In genomic region chr17:34961093-34961911, GRCh38 we compare ENCODE assay signal across 8 cellular contexts. TPM values are rescaled to one million over a fixed set of nuclear protein-coding genes. Genes with fewer than 3 reads are reported as not detected.
DNase-seq lines count a peak whose midpoint lies in the region; ATAC-seq and TF ChIP-seq lines count a peak whose summit lies in the region.

A gene with protein sequence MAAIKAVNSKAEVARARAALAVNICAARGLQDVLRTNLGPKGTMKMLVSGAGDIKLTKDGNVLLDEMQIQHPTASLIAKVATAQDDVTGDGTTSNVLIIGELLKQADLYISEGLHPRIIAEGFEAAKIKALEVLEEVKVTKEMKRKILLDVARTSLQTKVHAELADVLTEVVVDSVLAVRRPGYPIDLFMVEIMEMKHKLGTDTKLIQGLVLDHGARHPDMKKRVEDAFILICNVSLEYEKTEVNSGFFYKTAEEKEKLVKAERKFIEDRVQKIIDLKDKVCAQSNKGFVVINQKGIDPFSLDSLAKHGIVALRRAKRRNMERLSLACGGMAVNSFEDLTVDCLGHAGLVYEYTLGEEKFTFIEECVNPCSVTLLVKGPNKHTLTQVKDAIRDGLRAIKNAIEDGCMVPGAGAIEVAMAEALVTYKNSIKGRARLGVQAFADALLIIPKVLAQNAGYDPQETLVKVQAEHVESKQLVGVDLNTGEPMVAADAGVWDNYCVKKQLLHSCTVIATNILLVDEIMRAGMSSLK (minus strand): TSS chr17:34961460. CDS start chr17:34961393, 67 bp downstream.
ZNF830 (plus strand) TSS chr17:34961540; CDS start chr17:34961567, 27 bp downstream.

- peak within 1 kb of the TSS; percentile 58 for H3K27ac ChIP-seq in PC-3 (ENCODE audit: low read length)

- peaks cover 27% of the 10 kb centered on the region for H3K79me2 ChIP-seq in PC-3 (ENCODE audit: low read length)

- peak within 1 kb of the TSS; percentile 95 for H2AFZ ChIP-seq in PC-3 (ENCODE audit: low read length)

- peak within 1 kb of the TSS; percentile 83 for H3K4me3 ChIP-seq in Jurkat, Clone E6-1 (ENCODE audit: low read length)
- H3K4me3 ChIP-seq in PC-3 (ENCODE audit: low read length) (peak within 1 kb of the TSS; percentile 79), mucosa of stomach (ENCODE audit: low read length) (peak within 1 kb of the TSS; percentile 95)

- ATAC-seq in GM21619 (IDR thresholded peaks at IDR 0.05; ENCODE audit: unreplicated experiment): peak; percentile 93
- peak; percentile 70 for ATAC-seq in PC-3
- peak; percentile 93 to 95 for ATAC-seq in activated T-cell treated with anti-CD3 and anti-CD28 coated beads, Interleukin-2, amount 50 U/mL, for 4 hours
- ATAC-seq in esophagus mucosa: peak; percentile 97

- peaks cover 5% of the 10 kb centered on the region; the same call in 1 of the 2 replicates for H3K36me3 ChIP-seq in PC-3 (ENCODE audit: low read depth, low read length)
- H3K36me3 ChIP-seq in mucosa of stomach (ENCODE audit: control insufficient read depth, insufficient read depth, low read length): no peaks in the 10 kb centered on the region

- peaks cover 27% of the 10 kb centered on the region for H3K4me1 Mint-ChIP-seq in activated T-cell treated with anti-CD3 and anti-CD28 coated beads, Interleukin-2, amount 50 U/mL, for 4 hours (ENCODE audit: low read depth)

- DNase-seq in DMS153 treated with DMSO at 0.1 percent for 48 hours (lab: John Stamatoyannopoulos, UW; ENCODE audit: unreplicated experiment) (peak; percentile 74), PC-3 (peak; percentile 85)
- DNase-seq in Jurkat, Clone E6-1 (ENCODE audit: low read depth, low spot score): peak; percentile 95
- peak; percentile 83 for DNase-seq in activated T-cell treated with anti-CD3 and anti-CD28 coated beads, Interleukin-2, amount 50 U/mL, for 4 hours
- peak; percentile 92 for DNase-seq in stimulated activated CD8-positive, alpha-beta memory T cell treated with anti-CD3 and anti-CD28 coated beads, Interleukin-4, amount 100 ng/mL, for 48 hours

- no peak for TF ChIP-seq CTCF in PC-3 (conservative IDR thresholded peaks at IDR 0.05; ENCODE audit: low read depth, low read length)

- H3K9me2 ChIP-seq in PC-3 (replicated peaks; ENCODE audit: low read length): 0 out of 2 replicates have a peak, but pooled peaks cover 3% of the 10 kb centered on the region

- H3K27me3 ChIP-seq in PC-3 (ENCODE audit: low read length): no peaks in the 10 kb centered on the region
- H3K27me3 ChIP-seq in mucosa of stomach (ENCODE audit: control insufficient read depth, insufficient read depth, low read length): no peaks in the 10 kb centered on the region

- peaks cover 25% of the 10 kb centered on the region for H3K36me3 Mint-ChIP-seq in activated T-cell treated with anti-CD3 and anti-CD28 coated beads, Interleukin-2, amount 50 U/mL, for 4 hours (ENCODE audit: insufficient read depth)

- H3K4me2 ChIP-seq in PC-3 (ENCODE audit: low read length): peak within 1 kb of the TSS; percentile 95

- no peaks in the 10 kb centered on the region for H3F3A ChIP-seq in PC-3 (ENCODE audit: low read length, unreplicated experiment)

- POLR2A ChIA-PET in PC-3 (lab: Charles Lee; ENCODE audit: unreplicated experiment): no interaction called here

- BruUV-seq in PC-3 (replicated peaks; lab: Mats Ljungman, UMichigan): TSS peak; percentile 75

- H3K9ac ChIP-seq in PC-3 (ENCODE audit: low read length) (peak within 1 kb of the TSS; percentile 85), mucosa of stomach (ENCODE audit: low read length) (peak within 1 kb of the TSS; percentile 95)

- H4K20me1 ChIP-seq in PC-3 (ENCODE audit: low read length): no peaks in the 10 kb centered on the region

- peaks cover 8% of the 10 kb centered on the region for H3K9me3 Mint-ChIP-seq in activated T-cell treated with anti-CD3 and anti-CD28 coated beads, Interleukin-2, amount 50 U/mL, for 4 hours

- H3K4me3 Mint-ChIP-seq in activated T-cell treated with anti-CD3 and anti-CD28 coated beads, Interleukin-2, amount 50 U/mL, for 4 hours: peak within 1 kb of the TSS; percentile 100

- H3K4me1 ChIP-seq in PC-3 (ENCODE audit: insufficient read depth, low read length) (peaks cover 15% of the 10 kb centered on the region), mucosa of stomach (ENCODE audit: control insufficient read depth, insufficient read depth, low read length) (peaks cover 6% of the 10 kb centered on the region)

- no peaks in the 10 kb centered on the region for H3K9me3 ChIP-seq in PC-3 (ENCODE audit: low read length)
- no peaks in the 10 kb centered on the region for H3K9me3 ChIP-seq in mucosa of stomach (ENCODE audit: control insufficient read depth, low read length)

- CTCF ChIA-PET in PC-3 (lab: Charles Lee): no interaction called here

- H3K27me3 Mint-ChIP-seq in activated T-cell treated with anti-CD3 and anti-CD28 coated beads, Interleukin-2, amount 50 U/mL, for 4 hours (ENCODE audit: low read depth): peaks cover 4% of the 10 kb centered on the region

- intact Hi-C loops in PC-3 (cut with micrococcal nuclease): no loop called here

RNA-seq across cellular contexts. Expression of the first gene that starts in this region (rescaled TPM):
- not detected for polyA plus RNA-seq in Jurkat, Clone E6-1 (2012; ENCODE audit: insufficient read depth, insufficient read length)
- total RNA-seq in PC-3 (2014; rRNA removed): 0.33 TPM in 1 of 2 replicates, not detected in the other
- total RNA-seq in activated T-cell treated with anti-CD3 and anti-CD28 coated beads, Interleukin-2, amount 50 U/mL, for 4 hours: 1 to 10 TPM in 1 of 3 donors, under 1 TPM in 2; 0.51 to 1.0 (median 0.95) TPM
- 0.96 TPM for total RNA-seq in esophagus mucosa

RNA-seq across cellular contexts. Expression of gene ZNF830, which starts in this region (rescaled TPM):
- 28.2 TPM for polyA plus RNA-seq in Jurkat, Clone E6-1 (2012; ENCODE audit: insufficient read depth, insufficient read length)
- total RNA-seq in PC-3 (2014; rRNA removed) (5.0 and 9.6 TPM in 2 replicates), esophagus mucosa (7.7 TPM)
- total RNA-seq in activated T-cell treated with anti-CD3 and anti-CD28 coated beads, Interleukin-2, amount 50 U/mL, for 4 hours: 10 to 100 TPM; 22.7 to 24.5 (median 22.8) TPM

Comparison
In these comparisons a context has a peak if more than half of its experiments do, and no peak if none do; other contexts are left out.
1. Peak in every context shown above with its lines: DNase-seq, ATAC-seq, H3K4me3 ChIP-seq and H3K27ac ChIP-seq.